1 cellular context compared by ENCODE assay signal in the genomic region with DNA sequence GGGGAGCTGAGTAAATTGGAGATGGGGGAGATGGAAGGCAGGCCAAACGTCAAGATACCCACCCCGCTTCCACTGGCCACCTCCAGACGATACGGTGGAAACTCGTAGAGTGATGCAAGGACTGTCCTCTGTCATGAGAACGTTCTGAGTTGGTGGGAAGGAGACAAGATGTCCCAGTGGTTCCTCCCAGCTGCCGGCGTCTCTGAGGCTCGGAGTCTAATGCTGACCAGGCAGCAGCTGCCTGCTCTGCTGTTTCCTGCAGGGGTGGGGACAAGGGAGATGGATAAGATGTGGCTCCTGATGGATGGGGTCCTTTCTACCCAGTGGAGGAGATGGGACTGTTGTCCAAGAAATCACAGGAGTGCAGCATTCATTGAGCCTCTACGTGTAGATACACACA.
TF ChIP-seq lines count a peak whose summit lies in the region.

No MANE protein-coding gene starts in this region.

TF ChIP-seq in H1, 55 proteins besides CTCF, POLR2A, EP300 and RAD21:
- TF ChIP-seq FOSL1 (IDR thresholded peaks at IDR 0.05; ENCODE audit: insufficient read depth, low read depth, low read length): no peak
- TF ChIP-seq, protein P1, sequence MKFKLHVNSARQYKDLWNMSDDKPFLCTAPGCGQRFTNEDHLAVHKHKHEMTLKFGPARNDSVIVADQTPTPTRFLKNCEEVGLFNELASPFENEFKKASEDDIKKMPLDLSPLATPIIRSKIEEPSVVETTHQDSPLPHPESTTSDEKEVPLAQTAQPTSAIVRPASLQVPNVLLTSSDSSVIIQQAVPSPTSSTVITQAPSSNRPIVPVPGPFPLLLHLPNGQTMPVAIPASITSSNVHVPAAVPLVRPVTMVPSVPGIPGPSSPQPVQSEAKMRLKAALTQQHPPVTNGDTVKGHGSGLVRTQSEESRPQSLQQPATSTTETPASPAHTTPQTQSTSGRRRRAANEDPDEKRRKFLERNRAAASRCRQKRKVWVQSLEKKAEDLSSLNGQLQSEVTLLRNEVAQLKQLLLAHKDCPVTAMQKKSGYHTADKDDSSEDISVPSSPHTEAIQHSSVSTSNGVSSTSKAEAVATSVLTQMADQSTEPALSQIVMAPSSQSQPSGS (IDR thresholded peaks at IDR 0.05; ENCODE audit: low read length): no peak
- no peak for TF ChIP-seq HDAC2 (IDR thresholded peaks at IDR 0.05; ENCODE audit: borderline replicate concordance in 1 of 2, low read depth in 2 of 2, low read length in 2 of 2)
- no peak for TF ChIP-seq EZH2 (IDR thresholded peaks at IDR 0.05; ENCODE audit: low read depth, low read length, severe bottlenecking)
- TF ChIP-seq, protein P2, sequence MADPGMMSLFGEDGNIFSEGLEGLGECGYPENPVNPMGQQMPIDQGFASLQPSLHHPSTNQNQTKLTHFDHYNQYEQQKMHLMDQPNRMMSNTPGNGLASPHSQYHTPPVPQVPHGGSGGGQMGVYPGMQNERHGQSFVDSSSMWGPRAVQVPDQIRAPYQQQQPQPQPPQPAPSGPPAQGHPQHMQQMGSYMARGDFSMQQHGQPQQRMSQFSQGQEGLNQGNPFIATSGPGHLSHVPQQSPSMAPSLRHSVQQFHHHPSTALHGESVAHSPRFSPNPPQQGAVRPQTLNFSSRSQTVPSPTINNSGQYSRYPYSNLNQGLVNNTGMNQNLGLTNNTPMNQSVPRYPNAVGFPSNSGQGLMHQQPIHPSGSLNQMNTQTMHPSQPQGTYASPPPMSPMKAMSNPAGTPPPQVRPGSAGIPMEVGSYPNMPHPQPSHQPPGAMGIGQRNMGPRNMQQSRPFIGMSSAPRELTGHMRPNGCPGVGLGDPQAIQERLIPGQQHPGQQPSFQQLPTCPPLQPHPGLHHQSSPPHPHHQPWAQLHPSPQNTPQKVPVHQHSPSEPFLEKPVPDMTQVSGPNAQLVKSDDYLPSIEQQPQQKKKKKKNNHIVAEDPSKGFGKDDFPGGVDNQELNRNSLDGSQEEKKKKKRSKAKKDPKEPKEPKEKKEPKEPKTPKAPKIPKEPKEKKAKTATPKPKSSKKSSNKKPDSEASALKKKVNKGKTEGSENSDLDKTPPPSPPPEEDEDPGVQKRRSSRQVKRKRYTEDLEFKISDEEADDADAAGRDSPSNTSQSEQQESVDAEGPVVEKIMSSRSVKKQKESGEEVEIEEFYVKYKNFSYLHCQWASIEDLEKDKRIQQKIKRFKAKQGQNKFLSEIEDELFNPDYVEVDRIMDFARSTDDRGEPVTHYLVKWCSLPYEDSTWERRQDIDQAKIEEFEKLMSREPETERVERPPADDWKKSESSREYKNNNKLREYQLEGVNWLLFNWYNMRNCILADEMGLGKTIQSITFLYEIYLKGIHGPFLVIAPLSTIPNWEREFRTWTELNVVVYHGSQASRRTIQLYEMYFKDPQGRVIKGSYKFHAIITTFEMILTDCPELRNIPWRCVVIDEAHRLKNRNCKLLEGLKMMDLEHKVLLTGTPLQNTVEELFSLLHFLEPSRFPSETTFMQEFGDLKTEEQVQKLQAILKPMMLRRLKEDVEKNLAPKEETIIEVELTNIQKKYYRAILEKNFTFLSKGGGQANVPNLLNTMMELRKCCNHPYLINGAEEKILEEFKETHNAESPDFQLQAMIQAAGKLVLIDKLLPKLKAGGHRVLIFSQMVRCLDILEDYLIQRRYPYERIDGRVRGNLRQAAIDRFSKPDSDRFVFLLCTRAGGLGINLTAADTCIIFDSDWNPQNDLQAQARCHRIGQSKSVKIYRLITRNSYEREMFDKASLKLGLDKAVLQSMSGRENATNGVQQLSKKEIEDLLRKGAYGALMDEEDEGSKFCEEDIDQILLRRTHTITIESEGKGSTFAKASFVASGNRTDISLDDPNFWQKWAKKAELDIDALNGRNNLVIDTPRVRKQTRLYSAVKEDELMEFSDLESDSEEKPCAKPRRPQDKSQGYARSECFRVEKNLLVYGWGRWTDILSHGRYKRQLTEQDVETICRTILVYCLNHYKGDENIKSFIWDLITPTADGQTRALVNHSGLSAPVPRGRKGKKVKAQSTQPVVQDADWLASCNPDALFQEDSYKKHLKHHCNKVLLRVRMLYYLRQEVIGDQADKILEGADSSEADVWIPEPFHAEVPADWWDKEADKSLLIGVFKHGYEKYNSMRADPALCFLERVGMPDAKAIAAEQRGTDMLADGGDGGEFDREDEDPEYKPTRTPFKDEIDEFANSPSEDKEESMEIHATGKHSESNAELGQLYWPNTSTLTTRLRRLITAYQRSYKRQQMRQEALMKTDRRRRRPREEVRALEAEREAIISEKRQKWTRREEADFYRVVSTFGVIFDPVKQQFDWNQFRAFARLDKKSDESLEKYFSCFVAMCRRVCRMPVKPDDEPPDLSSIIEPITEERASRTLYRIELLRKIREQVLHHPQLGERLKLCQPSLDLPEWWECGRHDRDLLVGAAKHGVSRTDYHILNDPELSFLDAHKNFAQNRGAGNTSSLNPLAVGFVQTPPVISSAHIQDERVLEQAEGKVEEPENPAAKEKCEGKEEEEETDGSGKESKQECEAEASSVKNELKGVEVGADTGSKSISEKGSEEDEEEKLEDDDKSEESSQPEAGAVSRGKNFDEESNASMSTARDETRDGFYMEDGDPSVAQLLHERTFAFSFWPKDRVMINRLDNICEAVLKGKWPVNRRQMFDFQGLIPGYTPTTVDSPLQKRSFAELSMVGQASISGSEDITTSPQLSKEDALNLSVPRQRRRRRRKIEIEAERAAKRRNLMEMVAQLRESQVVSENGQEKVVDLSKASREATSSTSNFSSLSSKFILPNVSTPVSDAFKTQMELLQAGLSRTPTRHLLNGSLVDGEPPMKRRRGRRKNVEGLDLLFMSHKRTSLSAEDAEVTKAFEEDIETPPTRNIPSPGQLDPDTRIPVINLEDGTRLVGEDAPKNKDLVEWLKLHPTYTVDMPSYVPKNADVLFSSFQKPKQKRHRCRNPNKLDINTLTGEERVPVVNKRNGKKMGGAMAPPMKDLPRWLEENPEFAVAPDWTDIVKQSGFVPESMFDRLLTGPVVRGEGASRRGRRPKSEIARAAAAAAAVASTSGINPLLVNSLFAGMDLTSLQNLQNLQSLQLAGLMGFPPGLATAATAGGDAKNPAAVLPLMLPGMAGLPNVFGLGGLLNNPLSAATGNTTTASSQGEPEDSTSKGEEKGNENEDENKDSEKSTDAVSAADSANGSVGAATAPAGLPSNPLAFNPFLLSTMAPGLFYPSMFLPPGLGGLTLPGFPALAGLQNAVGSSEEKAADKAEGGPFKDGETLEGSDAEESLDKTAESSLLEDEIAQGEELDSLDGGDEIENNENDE (IDR thresholded peaks at IDR 0.05; ENCODE audit: insufficient replicate concordance, low read length): no peak
TF ChIP-seq in H1: peak in this region for 0.
